In genomic region chr4:88006956-88007303, GRCh38 we compare ENCODE assay signal across 8 cellular contexts. TPM values are rescaled to one million over a fixed set of nuclear protein-coding genes. Genes with fewer than 3 reads are reported as not detected.
DNase-seq lines count a peak whose midpoint lies in the region; ATAC-seq lines count a peak whose summit lies in the region.

No MANE protein-coding gene starts in this region.

- no peak for ATAC-seq in stimulated activated naive CD8-positive, alpha-beta T cell treated with anti-CD3 and anti-CD28 coated beads, Interleukin-15, Interleukin-2, amounts not matched to agents 100 U/mL and 50 U/mL, for 24 hours
- no peak for ATAC-seq in left colon

- H3K27ac Mint-ChIP-seq in stimulated activated naive CD8-positive, alpha-beta T cell treated with anti-CD3 and anti-CD28 coated beads, Interleukin-15, Interleukin-2, amounts not matched to agents 100 ng/mL and 50 ng/mL, for 24 hours = no peak overlapping the region

- peak overlapping the region; percentile 76 for H3K4me3 Mint-ChIP-seq in stimulated activated naive CD8-positive, alpha-beta T cell treated with anti-CD3 and anti-CD28 coated beads, Interleukin-15, Interleukin-2, amounts not matched to agents 100 ng/mL and 50 ng/mL, for 24 hours

- H3K9me3 Mint-ChIP-seq in stimulated activated naive CD8-positive, alpha-beta T cell treated with anti-CD3 and anti-CD28 coated beads, Interleukin-15, Interleukin-2, amounts not matched to agents 100 ng/mL and 50 ng/mL, for 24 hours = no peaks in the 10 kb centered on the region

- H3K4me1 Mint-ChIP-seq in stimulated activated naive CD8-positive, alpha-beta T cell treated with anti-CD3 and anti-CD28 coated beads, Interleukin-15, Interleukin-2, amounts not matched to agents 100 ng/mL and 50 ng/mL, for 24 hours (ENCODE audit: low read depth) = peaks cover 30% of the 10 kb centered on the region

- H3K4me3 ChIP-seq in mucosa of rectum (ENCODE audit: low read length in 2 of 2) = peak overlapping the region; percentile 66 to 69

- H3K9me3 ChIP-seq in mucosa of rectum (ENCODE audit: control insufficient read depth in 2 of 2, low read length in 2 of 2) = no peaks in the 10 kb centered on the region

- DNase-seq in stimulated activated naive CD8-positive, alpha-beta T cell treated with anti-CD3 and anti-CD28 coated beads, Interleukin-15, Interleukin-2, amounts not matched to agents 100 U/mL and 50 U/mL, for 24 hours = no peak
- DNase-seq in cerebellar cortex (ENCODE audit: low spot score) = peak; percentile 63
- DNase-seq in activated effector memory CD4-positive, alpha-beta T cell treated with Interleukin-2 at 50 U/mL for 16 hours = no peak
- DNase-seq in left colon = no peak
- DNase-seq in cerebellar nuclear complex (lab: John Stamatoyannopoulos, UW) = no peak
- DNase-seq in GF-D8 (lab: John Stamatoyannopoulos, UW) = no peak

- peaks cover 0 to 2% of the 10 kb centered on the region in 2 donors for H3K27me3 ChIP-seq in mucosa of rectum (ENCODE audit: control insufficient read depth in 2 of 2, insufficient read depth in 2 of 2, low read length in 2 of 2)

- no peaks in the 10 kb centered on the region for H3K36me3 Mint-ChIP-seq in stimulated activated naive CD8-positive, alpha-beta T cell treated with anti-CD3 and anti-CD28 coated beads, Interleukin-15, Interleukin-2, amounts not matched to agents 100 ng/mL and 50 ng/mL, for 24 hours (ENCODE audit: low read depth)

- H3K9ac ChIP-seq in mucosa of rectum (ENCODE audit: low read depth in 1 of 2, low read length in 2 of 2) = peak overlapping the region in 1 of 2 donors; percentile 54

- H3K27me3 Mint-ChIP-seq in stimulated activated naive CD8-positive, alpha-beta T cell treated with anti-CD3 and anti-CD28 coated beads, Interleukin-15, Interleukin-2, amounts not matched to agents 100 ng/mL and 50 ng/mL, for 24 hours = peaks cover 16% of the 10 kb centered on the region

- H3K4me1 ChIP-seq in mucosa of rectum (ENCODE audit: control insufficient read depth in 2 of 2, insufficient read depth in 2 of 2, low read length in 2 of 2) = peaks cover 2 to 8% of the 10 kb centered on the region in 2 donors

- no peaks in the 10 kb centered on the region for H3K36me3 ChIP-seq in mucosa of rectum (ENCODE audit: control insufficient read depth in 2 of 2, insufficient read depth in 2 of 2, low read length in 2 of 2)

- intact Hi-C loops in left colon (cut with DNase I, micrococcal nuclease) = loop anchor here in 1 of 2 donors (10.0 kb wide), 1 partner anchor 472 kb away; no protein-coding TSS in a partner anchor

- peak overlapping the region in 1 of 2 donors; percentile 26 for H3K27ac ChIP-seq in mucosa of rectum (ENCODE audit: low read depth in 2 of 2, low read length in 2 of 2)

RNA-seq across cellular contexts. Expression of gene PKD2, which starts 0.5 kb away (rescaled TPM):
- total RNA-seq in left colon = 10 to 100 TPM in 1 of 2 donors, 1 to 10 TPM in 1; 5.4 to 11.4 TPM

RNA-seq across cellular contexts. Expression of gene SPP1, which starts 31.4 kb away (rescaled TPM):
- 1 to 10 TPM; 3.7 to 7.6 TPM for total RNA-seq in left colon
